ENCODE assay signal across 1 cellular context in the genomic region with DNA sequence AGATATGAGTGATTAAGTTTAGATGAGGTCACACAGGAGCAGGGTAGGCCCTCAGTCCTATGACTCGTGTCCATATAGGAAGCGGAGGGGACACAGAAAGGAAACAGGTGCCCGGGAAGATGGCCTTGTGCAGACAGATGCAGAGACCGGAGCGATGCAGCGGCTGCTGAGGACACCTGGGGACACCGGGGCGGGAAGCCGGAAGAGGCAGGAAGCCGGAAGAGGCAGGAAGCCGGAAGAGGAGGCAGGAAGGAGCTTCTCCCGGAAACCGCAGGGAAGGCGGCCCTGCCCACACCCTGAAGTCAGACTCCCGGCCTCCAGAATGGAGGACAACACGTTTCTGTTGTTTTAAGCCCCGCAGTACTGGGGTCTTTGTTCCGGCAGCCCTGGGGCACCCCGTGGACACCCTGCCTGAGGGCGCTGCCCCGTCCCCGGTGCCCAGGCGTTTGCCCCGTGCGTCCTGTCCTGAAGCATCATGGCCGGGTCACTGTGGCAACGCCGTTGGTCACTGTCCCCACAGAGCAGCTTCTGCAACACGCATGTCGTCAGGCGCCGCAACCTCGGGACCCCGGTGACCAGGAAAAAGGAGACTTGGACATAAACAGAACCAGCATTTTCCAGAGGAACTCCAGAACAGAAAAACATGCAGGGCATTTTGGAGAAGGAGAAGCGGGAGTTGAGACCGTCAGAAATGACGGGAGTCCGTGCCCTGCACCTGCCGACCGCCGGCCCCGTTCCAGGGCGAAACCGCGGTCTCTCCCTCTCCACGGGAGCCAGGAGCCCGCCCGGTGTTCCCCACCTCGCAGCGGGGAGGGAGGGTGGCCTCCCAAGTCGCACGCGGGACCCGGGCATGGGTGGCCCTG.
TF ChIP-seq lines count a peak whose summit lies in the region.

No MANE protein-coding gene starts in this region.

TF ChIP-seq in GM12878, 131 proteins besides CTCF, POLR2A, EP300 and RAD21 (continued from another document):
- no peak for TF ChIP-seq CBFB (IDR thresholded peaks at IDR 0.05; ENCODE audit: low read depth)
- TF ChIP-seq, protein P1, sequence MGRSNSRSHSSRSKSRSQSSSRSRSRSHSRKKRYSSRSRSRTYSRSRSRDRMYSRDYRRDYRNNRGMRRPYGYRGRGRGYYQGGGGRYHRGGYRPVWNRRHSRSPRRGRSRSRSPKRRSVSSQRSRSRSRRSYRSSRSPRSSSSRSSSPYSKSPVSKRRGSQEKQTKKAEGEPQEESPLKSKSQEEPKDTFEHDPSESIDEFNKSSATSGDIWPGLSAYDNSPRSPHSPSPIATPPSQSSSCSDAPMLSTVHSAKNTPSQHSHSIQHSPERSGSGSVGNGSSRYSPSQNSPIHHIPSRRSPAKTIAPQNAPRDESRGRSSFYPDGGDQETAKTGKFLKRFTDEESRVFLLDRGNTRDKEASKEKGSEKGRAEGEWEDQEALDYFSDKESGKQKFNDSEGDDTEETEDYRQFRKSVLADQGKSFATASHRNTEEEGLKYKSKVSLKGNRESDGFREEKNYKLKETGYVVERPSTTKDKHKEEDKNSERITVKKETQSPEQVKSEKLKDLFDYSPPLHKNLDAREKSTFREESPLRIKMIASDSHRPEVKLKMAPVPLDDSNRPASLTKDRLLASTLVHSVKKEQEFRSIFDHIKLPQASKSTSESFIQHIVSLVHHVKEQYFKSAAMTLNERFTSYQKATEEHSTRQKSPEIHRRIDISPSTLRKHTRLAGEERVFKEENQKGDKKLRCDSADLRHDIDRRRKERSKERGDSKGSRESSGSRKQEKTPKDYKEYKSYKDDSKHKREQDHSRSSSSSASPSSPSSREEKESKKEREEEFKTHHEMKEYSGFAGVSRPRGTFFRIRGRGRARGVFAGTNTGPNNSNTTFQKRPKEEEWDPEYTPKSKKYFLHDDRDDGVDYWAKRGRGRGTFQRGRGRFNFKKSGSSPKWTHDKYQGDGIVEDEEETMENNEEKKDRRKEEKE (IDR thresholded peaks at IDR 0.05) = no peak
- TF ChIP-seq ETV6 (conservative IDR thresholded peaks at IDR 0.05 in 1 of 2, IDR thresholded peaks at IDR 0.05 in 1 of 2; ENCODE audit: borderline replicate concordance in 1 of 2, low read depth in 1 of 2) = no peak
- no peak for TF ChIP-seq STAT1 (conservative IDR thresholded peaks at IDR 0.05)
- no peak for TF ChIP-seq NR2C1 (IDR thresholded peaks at IDR 0.05)
- TF ChIP-seq PML (IDR thresholded peaks at IDR 0.05; ENCODE audit: low read length) = no peak
- TF ChIP-seq HDAC2 (IDR thresholded peaks at IDR 0.05) = no peak
- TF ChIP-seq EGR1 (IDR thresholded peaks at IDR 0.05; ENCODE audit: borderline replicate concordance in 1 of 2, low read depth in 2 of 2, low read length in 2 of 2) = no peak
- no peak for TF ChIP-seq MYB (IDR thresholded peaks at IDR 0.05; ENCODE audit: borderline replicate concordance, low read depth, low read length)
- TF ChIP-seq EED (IDR thresholded peaks at IDR 0.05; ENCODE audit: low read depth) = no peak
- no peak for TF ChIP-seq MEF2A (IDR thresholded peaks at IDR 0.05; ENCODE audit: insufficient read depth, low read depth, low read length)
- TF ChIP-seq HCFC1 (IDR thresholded peaks at IDR 0.05; ENCODE audit: low read length) = no peak
TF ChIP-seq in GM12878: peak in this region for 0.
